Comparison of ENCODE assay signal across 9 cellular contexts in the genomic region with DNA sequence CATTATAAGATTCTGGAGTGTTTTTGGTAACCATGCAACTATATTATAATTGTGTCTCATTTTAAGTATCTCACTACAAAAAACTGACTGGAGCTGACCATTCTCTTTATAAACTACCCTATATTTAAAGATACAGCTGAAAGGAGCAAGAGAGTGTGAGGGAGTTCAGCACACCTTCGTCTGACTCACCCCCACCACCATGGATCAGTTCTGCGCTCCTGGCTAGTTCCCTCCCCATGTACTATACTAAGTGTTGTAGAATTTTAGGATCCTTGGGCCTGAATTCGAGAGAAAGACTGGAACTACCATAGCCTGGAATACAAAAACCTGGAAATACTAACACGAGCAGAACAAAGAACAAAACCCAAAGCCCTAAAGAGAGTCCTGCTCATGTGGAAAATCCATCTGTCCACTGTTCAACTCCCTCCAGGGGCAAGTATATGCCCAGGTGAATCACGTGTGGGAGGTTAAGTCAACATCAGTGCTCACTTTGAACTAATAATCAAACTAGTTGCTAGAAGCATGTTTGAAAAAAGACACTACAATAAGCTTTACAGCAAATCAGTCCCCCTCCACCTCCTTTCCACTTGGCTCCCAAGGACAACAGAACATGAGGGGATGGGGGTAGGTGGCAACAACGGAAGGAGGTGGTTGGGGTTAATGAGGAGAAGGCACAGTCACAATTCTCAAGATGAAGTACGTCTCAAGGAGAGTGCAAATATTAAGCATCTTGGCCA. TPM values are rescaled to one million over a fixed set of nuclear protein-coding genes. Genes with fewer than 3 reads are reported as not detected.
DNase-seq lines count a peak whose midpoint lies in the region; ATAC-seq and TF ChIP-seq lines count a peak whose summit lies in the region.
"Had no signal": no experiment of that assay in that cellular context is flagged by ENCODE, and none has a peak within 500 bp of the region (broad histone marks: within the 10 kb centered on the region; RNA-seq: fewer than 3 reads in every experiment).

No MANE protein-coding gene starts in this region.

- peaks cover 66% of the 10 kb centered on the region for H3K4me1 Mint-ChIP-seq in T-helper 1 cell treated with Interleukin-12 subunit alpha and Interleukin-12 subunit beta and Interleukin-4 antibody, amounts not matched to agents 30 μg/mL and 1 μg/mL, for 36 hours (ENCODE audit: low read depth)
- peaks cover 72% of the 10 kb centered on the region for H3K4me1 Mint-ChIP-seq in activated naive CD8-positive, alpha-beta T cell (ENCODE audit: low read depth)

- peaks cover 6% of the 10 kb centered on the region for H3K36me3 Mint-ChIP-seq in T-helper 1 cell treated with Interleukin-12 subunit alpha and Interleukin-12 subunit beta and Interleukin-4 antibody, amounts not matched to agents 30 μg/mL and 1 μg/mL, for 36 hours (ENCODE audit: low read depth)
- H3K36me3 Mint-ChIP-seq in activated naive CD8-positive, alpha-beta T cell, result no peaks in the 10 kb centered on the region

- DNase-seq in T-helper 1 cell, result no peak
- DNase-seq in kidney glomerular epithelial cell (lab: John Stamatoyannopoulos, UW), result peak; percentile 55
- DNase-seq in stomach, result no peak
- DNase-seq in activated effector memory CD4-positive, alpha-beta T cell treated with Interleukin-2 at 50 U/mL for 16 hours, result no peak
- no peak for DNase-seq in 8988T
- DNase-seq: pancreas had no signal

- no peaks in the 10 kb centered on the region for H3K27me3 ChIP-seq in stomach
- H3K27me3 ChIP-seq: pancreas had no signal

- peak overlapping the region; percentile 38 for H3K4me3 Mint-ChIP-seq in T-helper 1 cell treated with Interleukin-12 subunit alpha and Interleukin-12 subunit beta and Interleukin-4 antibody, amounts not matched to agents 30 μg/mL and 1 μg/mL, for 36 hours
- H3K4me3 Mint-ChIP-seq in activated naive CD8-positive, alpha-beta T cell, result peak overlapping the region; percentile 44

- H3K36me3 ChIP-seq in stomach, result no peaks in the 10 kb centered on the region
- H3K36me3 ChIP-seq: pancreas had no signal

- no peaks in the 10 kb centered on the region for H3K27me3 Mint-ChIP-seq in T-helper 1 cell treated with Interleukin-12 subunit alpha and Interleukin-12 subunit beta and Interleukin-4 antibody, amounts not matched to agents 30 μg/mL and 1 μg/mL, for 36 hours (ENCODE audit: low read depth)
- H3K27me3 Mint-ChIP-seq in activated naive CD8-positive, alpha-beta T cell, result no peaks in the 10 kb centered on the region

- no peak for TF ChIP-seq CTCF in stomach (IDR thresholded peaks at IDR 0.05)

- peaks cover 0 to 61% (median 36%) of the 10 kb centered on the region in 4 donors for H3K4me1 ChIP-seq in stomach

- no peak for TF ChIP-seq EP300 in stomach (IDR thresholded peaks at IDR 0.05)

- H3K27ac Mint-ChIP-seq in T-helper 1 cell treated with Interleukin-12 subunit alpha and Interleukin-12 subunit beta and Interleukin-4 antibody, amounts not matched to agents 30 μg/mL and 1 μg/mL, for 36 hours, result peak overlapping the region; percentile 52
- H3K27ac Mint-ChIP-seq in activated naive CD8-positive, alpha-beta T cell, result peak overlapping the region; percentile 69

- H3K4me3 ChIP-seq in stomach, result no peak overlapping the region
- H3K4me3 ChIP-seq: pancreas had no signal

- no peaks in the 10 kb centered on the region for H3K9me3 ChIP-seq in stomach
- H3K9me3 ChIP-seq: pancreas had no signal

- 58 to 65% (median 62%) methylated on average over 7 of the region's 7 CpGs for WGBS in stomach, 5 donors

- intact Hi-C loops in stomach (cut with DNase I; ENCODE audit: low total_unique reads), result no loop called here

- no peak for ATAC-seq in GM19351 (IDR thresholded peaks at IDR 0.05; ENCODE audit: unreplicated experiment)

- no peaks in the 10 kb centered on the region for H3K9me3 Mint-ChIP-seq in T-helper 1 cell treated with Interleukin-12 subunit alpha and Interleukin-12 subunit beta and Interleukin-4 antibody, amounts not matched to agents 30 μg/mL and 1 μg/mL, for 36 hours
- H3K9me3 Mint-ChIP-seq in activated naive CD8-positive, alpha-beta T cell (ENCODE audit: low read depth), result no peaks in the 10 kb centered on the region

- TF ChIP-seq POLR2A in stomach (IDR thresholded peaks at IDR 0.05), result no peak

- peak overlapping the region in 4 of 5 donors; percentile 14 to 60 (median 46) for H3K27ac ChIP-seq in stomach

RNA-seq across cellular contexts. Expression of a gene that starts 46.8 kb away (rescaled TPM):
- 10 to 100 TPM in 4 of 5 donors, 1 to 10 TPM in 1; 2.6 to 57.8 (median 25.4) TPM for total RNA-seq in stomach
- polyA plus RNA-seq in stomach, result 10 to 100 TPM in 1 of 3 donors, 1 to 10 TPM in 2; 7.2 to 13.5 (median 8.7) TPM
